8 cellular contexts compared by ENCODE assay signal in the genomic region with DNA sequence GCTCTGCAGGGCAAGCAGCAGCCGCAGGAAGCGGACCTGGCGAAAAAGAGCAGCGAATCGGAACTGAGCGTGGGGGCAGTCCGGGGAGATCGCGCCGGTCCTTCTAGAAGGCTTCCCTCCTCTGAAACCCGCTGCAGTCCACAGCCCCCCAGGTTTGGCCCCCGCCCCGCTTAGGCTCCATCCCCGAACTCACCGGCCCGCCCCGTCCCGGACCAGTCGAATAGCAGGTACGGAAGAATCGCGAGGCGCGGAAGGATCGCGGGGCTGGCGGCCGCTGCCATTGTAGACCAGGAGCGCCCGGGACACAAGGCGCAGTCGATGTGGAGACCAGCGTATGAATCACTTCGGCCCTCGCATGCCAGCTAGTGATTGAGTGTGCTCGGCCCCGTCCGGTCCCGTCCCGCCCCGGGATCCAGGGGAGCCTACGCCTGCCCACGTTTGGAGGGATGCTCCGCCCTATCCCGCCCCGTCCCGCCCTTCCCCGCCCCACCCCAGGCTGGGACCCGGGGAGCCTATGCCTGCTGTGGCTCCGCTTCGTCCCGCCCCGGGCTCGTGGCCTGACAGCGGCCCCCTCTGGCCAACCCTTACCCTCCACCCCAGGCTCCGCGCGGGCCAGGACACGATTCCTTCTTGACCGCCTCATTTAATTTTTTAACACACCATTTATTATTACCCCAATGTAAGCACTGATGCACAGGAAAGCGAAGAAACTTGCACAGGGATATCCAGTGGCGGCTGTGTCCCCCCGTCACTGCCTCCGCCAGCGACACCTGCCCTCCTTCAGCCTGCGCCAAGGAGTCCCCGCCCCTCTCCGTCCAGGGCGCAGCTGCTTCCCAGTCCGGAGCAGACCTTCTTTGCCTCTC. TPM values are rescaled to one million over a fixed set of nuclear protein-coding genes. Genes with fewer than 3 reads are reported as not detected.
DNase-seq lines count a peak whose midpoint lies in the region; ATAC-seq, FAIRE-seq and TF ChIP-seq lines count a peak whose summit lies in the region.

TSS of gene ULBP3 (minus strand) at position 336 of the 863 bp plus-strand sequence. CDS start at position 281, 55 bp downstream.

- H3K9ac ChIP-seq in endothelial cell of umbilical vein (replicated peaks; ENCODE audit: extremely low read depth, insufficient read depth, low read length) = peak within 1 kb of the TSS; percentile 81

- H3K4me2 ChIP-seq in endothelial cell of umbilical vein (ENCODE audit: insufficient read depth, low read length) = peak within 1 kb of the TSS; percentile 78

- H3K27me3 ChIP-seq in endothelial cell of umbilical vein (ENCODE audit: control insufficient read depth in 2 of 2, insufficient read depth in 2 of 2, low read length in 2 of 2) = peaks cover 0 to under 1% of the 10 kb centered on the region in 2 experiments

- POLR2A ChIA-PET in endothelial cell of umbilical vein (lab: Charles Lee) = no interaction called here

- BruUV-seq in endothelial cell of umbilical vein (replicated peaks; lab: Mats Ljungman, UMichigan) = no TSS peak

- peak; percentile 67 for ATAC-seq in HG03095 (IDR thresholded peaks at IDR 0.05; ENCODE audit: unreplicated experiment)

- TF ChIP-seq CTCF in endothelial cell of umbilical vein (IDR thresholded peaks at IDR 0.05; ENCODE audit: extremely low read depth in 1 of 2, insufficient read depth in 1 of 2, low read depth in 1 of 2, low read length in 2 of 2) = peak; percentile 42 to 75

- dilution Hi-C loops in endothelial cell of umbilical vein (cut with MboI; ENCODE audit: extremely low pct_ligation_motif_present, low sequenced_read_pairs) = no loop called here

- intact Hi-C loops in endothelial cell of umbilical vein (cut with micrococcal nuclease) = loop anchor here (1.0 to 2.0 kb wide), 5 partner anchors 44 to 503 kb away; partner anchors contain the start of genes GINM1 and RAET1L

- H4K20me1 ChIP-seq in endothelial cell of umbilical vein (replicated peaks; ENCODE audit: control insufficient read depth, extremely low read depth, insufficient read depth, low read length) = no peaks in the 10 kb centered on the region

- H3K4me1 ChIP-seq in endothelial cell of umbilical vein (ENCODE audit: control insufficient read depth, extremely low read depth, insufficient read depth, low read length) = peaks cover 4% of the 10 kb centered on the region

- DNase-seq in NCI-H2081 (lab: John Stamatoyannopoulos, UW) (peak; percentile 55 to 66), NCI-H2081 treated with DMSO at 0.1 percent for 48 hours (lab: John Stamatoyannopoulos, UW) (no peak), NCI-H69 (lab: John Stamatoyannopoulos, UW) (peak; percentile 65), endothelial cell of umbilical vein (ENCODE audit: low read depth, low spot score) (peak; percentile 97), midbrain (lab: John Stamatoyannopoulos, UW) (peak; percentile 58)
- DNase-seq in activated CD8-positive, alpha-beta memory T cell treated with anti-CD3 and anti-CD28 coated beads, Interleukin-2, amount 50 U/mL, for 48 hours = peak; percentile 85
- DNase-seq in stimulated activated CD8-positive, alpha-beta memory T cell treated with anti-CD3 and anti-CD28 coated beads, Interleukin-15, amount 100 ng/mL, for 24 hours (ENCODE audit: low read depth) = peak; percentile 45

- FAIRE-seq in endothelial cell of umbilical vein (lab: Jason Lieb, UNC) = peak; percentile 96

- peak within 1 kb of the TSS; percentile 54 for H3K27ac ChIP-seq in endothelial cell of umbilical vein (ENCODE audit: insufficient read depth, low read depth, low read length)

- CTCF ChIA-PET in endothelial cell of umbilical vein (lab: Charles Lee) = interaction anchor here (0.5 to 3.4 kb wide), 14 partner anchors 10 to 748 kb away, joined by 3 to 37 read pairs (median 4); no protein-coding TSS in a partner anchor

- H3K36me3 ChIP-seq in endothelial cell of umbilical vein (ENCODE audit: control insufficient read depth in 2 of 2, extremely low read depth in 1 of 2, insufficient read depth in 2 of 2, low read length in 2 of 2) = peaks cover 0 to 2% of the 10 kb centered on the region in 2 experiments

- H3K9me1 ChIP-seq in endothelial cell of umbilical vein (replicated peaks; ENCODE audit: control insufficient read depth, extremely low read depth, insufficient read depth, low read length) = no peaks in the 10 kb centered on the region

- H2AFZ ChIP-seq in endothelial cell of umbilical vein (ENCODE audit: low read depth, low read length) = peak within 1 kb of the TSS; percentile 96

- TF ChIP-seq POLR2A in endothelial cell of umbilical vein (IDR thresholded peaks at IDR 0.05; ENCODE audit: low read depth, low read length) = peak; percentile 92

- peak within 1 kb of the TSS; percentile 72 to 88 (median 85) for H3K4me3 ChIP-seq in endothelial cell of umbilical vein (replicated peaks in 1 of 3; ENCODE audit: insufficient read depth in 1 of 3, low read depth in 1 of 3, low read length in 3 of 3)

- H3K79me2 ChIP-seq in endothelial cell of umbilical vein (ENCODE audit: control insufficient read depth, insufficient read depth, low read length) = no peaks in the 10 kb centered on the region

- no peaks in the 10 kb centered on the region for H3K9me3 ChIP-seq in endothelial cell of umbilical vein (replicated peaks; ENCODE audit: control insufficient read depth, insufficient read depth, low read length)

TF ChIP-seq in endothelial cell of umbilical vein, 7 proteins besides CTCF, POLR2A, EP300 and RAD21:
- TF ChIP-seq EZH2 (IDR thresholded peaks at IDR 0.05; ENCODE audit: borderline replicate concordance, low read depth, low read length, severe bottlenecking) (no peak), FOS (IDR thresholded peaks at IDR 0.05; ENCODE audit: borderline replicate concordance, insufficient read depth, low read length) (peak; percentile 27), GATA2 (IDR thresholded peaks at IDR 0.05; ENCODE audit: insufficient read depth, insufficient read length, low read depth, low read length) (no peak), POLR2AphosphoS5 (IDR thresholded peaks at IDR 0.05; ENCODE audit: insufficient read depth, low read depth, low read length) (peak; percentile 92), MYC (IDR thresholded peaks at IDR 0.05; ENCODE audit: low read depth, low read length) (no peak), MAX (IDR thresholded peaks at IDR 0.05; ENCODE audit: insufficient read depth, insufficient read length) (no peak)

RNA-seq across cellular contexts. Expression of gene ULBP3, which starts in this region (rescaled TPM):
- total RNA-seq in endothelial cell of umbilical vein = 12.8 and 13.8 TPM in 2 replicates
- polyA plus RNA-seq in endothelial cell of umbilical vein = 5.2 and 7.1 TPM in 2 replicates
- 8.1 and 11.0 TPM in 2 replicates for polyA plus RNA-seq in endothelial cell of umbilical vein (2011; cell fraction: cytosol; rRNA removed)
- 3.3 and 5.2 TPM in 2 replicates for polyA plus RNA-seq in endothelial cell of umbilical vein (2011; cell fraction: nucleus; rRNA removed)
- 7.4 and 14.2 TPM in 2 replicates for polyA plus RNA-seq in endothelial cell of umbilical vein (2012)
- polyA minus RNA-seq in endothelial cell of umbilical vein = 19.3 and 24.5 TPM in 2 replicates
- polyA minus RNA-seq in endothelial cell of umbilical vein (2011; cell fraction: cytosol; rRNA and poly(A)+ RNA removed) = 5.7 TPM
- polyA minus RNA-seq in endothelial cell of umbilical vein (2011; cell fraction: nucleus; rRNA and poly(A)+ RNA removed) = 1.8 and 2.2 TPM in 2 replicates
